Comparison of ENCODE assay signal across 8 cellular contexts in the genomic region with DNA sequence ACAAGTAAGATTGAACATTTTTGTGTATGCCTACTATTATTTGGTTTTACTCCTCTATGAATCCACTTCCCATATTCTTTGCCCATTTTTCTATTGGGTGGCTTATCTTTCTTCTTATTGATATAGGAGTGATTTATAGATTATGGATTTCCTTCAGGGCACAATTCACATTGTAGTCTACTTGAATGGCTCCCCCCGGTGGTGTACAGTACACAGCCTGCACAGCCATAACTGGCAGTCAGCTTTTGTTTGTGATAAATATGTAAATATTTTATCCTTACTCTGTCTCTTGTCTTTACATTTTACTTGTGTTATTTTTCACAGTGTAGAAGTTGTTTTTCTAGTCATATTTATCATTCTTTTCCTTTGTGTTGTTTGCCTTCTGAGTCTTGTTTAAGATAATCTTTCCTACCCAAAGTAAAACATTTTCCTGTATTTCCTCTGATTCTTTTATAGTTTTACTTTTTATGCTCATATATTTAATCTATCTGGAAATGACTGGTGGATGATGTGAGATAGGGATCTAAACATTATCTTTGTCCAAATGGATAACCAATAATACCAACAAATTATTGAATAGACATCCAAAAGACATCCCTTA. TPM values are rescaled to one million over a fixed set of nuclear protein-coding genes. Genes with fewer than 3 reads are reported as not detected.
DNase-seq lines count a peak whose midpoint lies in the region; ATAC-seq and TF ChIP-seq lines count a peak whose summit lies in the region.

No MANE protein-coding gene starts in this region.

- ATAC-seq in activated CD4-positive, CD25-positive, alpha-beta regulatory T cell treated with anti-CD3 and anti-CD28 coated beads, Interleukin-2, amount 50 U/mL, for 24 hours: no peak
- ATAC-seq in HG03565 (IDR thresholded peaks at IDR 0.05; ENCODE audit: unreplicated experiment): no peak

- POLR2A ChIA-PET in SK-N-SH (lab: Yijun Ruan, JAX): no interaction called here

- H3K4me2 ChIP-seq in SK-N-SH: no peak overlapping the region

- CTCF ChIA-PET in SK-N-SH (lab: Yijun Ruan, JAX): interaction anchor here (0.5 to 2.8 kb wide), 8 partner anchors 11 to 188 kb away, joined by 3 to 17 read pairs (median 4); no protein-coding TSS in a partner anchor

- H3K9ac ChIP-seq in SK-N-SH: 0 out of 2 replicates have a peak overlapping the region, but pooled peaks have one; percentile 1

- no peaks in the 10 kb centered on the region for H3K9me3 ChIP-seq in SK-N-SH

- peaks cover 0 to 5% of the 10 kb centered on the region in 2 experiments; a peak in 1 of 4 replicates for H3K4me1 ChIP-seq in SK-N-SH (ENCODE audit: control insufficient read depth in 1 of 2, insufficient read depth in 2 of 2, low read depth in 1 of 2, low read length in 1 of 2)

- H3K79me2 ChIP-seq in SK-N-SH (ENCODE audit: insufficient read depth): no peaks in the 10 kb centered on the region

- TF ChIP-seq CTCF in GM10266 (IDR thresholded peaks at IDR 0.05; ENCODE audit: control insufficient read depth, insufficient read depth, low read depth, missing control alignments) (peak; percentile 46), SK-N-SH (IDR thresholded peaks at IDR 0.05) (peak; percentile 97), epithelial cell of esophagus (IDR thresholded peaks at IDR 0.05; ENCODE audit: insufficient read depth, low read depth, low read length, missing control alignments) (peak; percentile 71)

- DNase-seq in GM10266 (ENCODE audit: extremely low spot score): no peak
- DNase-seq in SK-N-SH: peak; percentile 46
- DNase-seq in epithelial cell of esophagus (ENCODE audit: low read depth): peak; percentile 57
- DNase-seq in stimulated activated CD4-positive, alpha-beta T cell treated with anti-CD3 and anti-CD28 coated beads, Interleukin-15, amount 100 ng/mL, for 48 hours (ENCODE audit: low read depth in 2 of 2): peak; percentile 16 to 35
- no peak for DNase-seq in T1000 (lab: John Stamatoyannopoulos, UW)
- no peak for DNase-seq in GDM1 (lab: John Stamatoyannopoulos, UW)

- no peak overlapping the region; the same call in 1 of the 2 replicates for H2AFZ ChIP-seq in SK-N-SH (ENCODE audit: low read depth)

- no peak overlapping the region for H3K27ac ChIP-seq in SK-N-SH (ENCODE audit: low read depth in 2 of 2, low read length in 1 of 2)

- H3K9me2 ChIP-seq in SK-N-SH: no peaks in the 10 kb centered on the region

- H3K4me3 ChIP-seq in SK-N-SH (ENCODE audit: low read depth in 2 of 2, low read length in 1 of 2): no peak overlapping the region
- H3K4me3 ChIP-seq in epithelial cell of esophagus (ENCODE audit: low read length): no peak overlapping the region

- H3K27me3 ChIP-seq in SK-N-SH (ENCODE audit: insufficient read depth): no peaks in the 10 kb centered on the region

- peak; percentile 57 for TF ChIP-seq RAD21 in SK-N-SH (IDR thresholded peaks at IDR 0.05; ENCODE audit: low read length)

- H3K36me3 ChIP-seq in SK-N-SH (replicated peaks in 1 of 2; ENCODE audit: control insufficient read depth in 1 of 2, insufficient read depth in 2 of 2, low read length in 1 of 2): no peaks in the 10 kb centered on the region

- H4K20me1 ChIP-seq in SK-N-SH (ENCODE audit: insufficient read depth): no peaks in the 10 kb centered on the region

- H3F3A ChIP-seq in SK-N-SH (replicated peaks; ENCODE audit: insufficient read depth): peaks cover 4% of the 10 kb centered on the region

- no peak for TF ChIP-seq EP300 in SK-N-SH (IDR thresholded peaks at IDR 0.05; ENCODE audit: borderline replicate concordance in 1 of 2, low read depth in 1 of 2, low read length in 1 of 2)

- 31% methylated on average over 1 of the region's 1 CpG for WGBS in SK-N-SH (ENCODE audit: low lambda C conversion rate)

TF ChIP-seq in SK-N-SH, 30 proteins besides CTCF, POLR2A, EP300 and RAD21:
- TF ChIP-seq, protein P1, sequence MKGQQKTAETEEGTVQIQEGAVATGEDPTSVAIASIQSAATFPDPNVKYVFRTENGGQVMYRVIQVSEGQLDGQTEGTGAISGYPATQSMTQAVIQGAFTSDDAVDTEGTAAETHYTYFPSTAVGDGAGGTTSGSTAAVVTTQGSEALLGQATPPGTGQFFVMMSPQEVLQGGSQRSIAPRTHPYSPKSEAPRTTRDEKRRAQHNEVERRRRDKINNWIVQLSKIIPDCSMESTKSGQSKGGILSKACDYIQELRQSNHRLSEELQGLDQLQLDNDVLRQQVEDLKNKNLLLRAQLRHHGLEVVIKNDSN (IDR thresholded peaks at IDR 0.05; ENCODE audit: borderline replicate concordance, low read depth): no peak
- TF ChIP-seq SMC3 (IDR thresholded peaks at IDR 0.05; ENCODE audit: low read depth, low read length) (peak; percentile 74), GABPA (IDR thresholded peaks at IDR 0.05; ENCODE audit: low read depth) (no peak)
- TF ChIP-seq, protein P2, sequence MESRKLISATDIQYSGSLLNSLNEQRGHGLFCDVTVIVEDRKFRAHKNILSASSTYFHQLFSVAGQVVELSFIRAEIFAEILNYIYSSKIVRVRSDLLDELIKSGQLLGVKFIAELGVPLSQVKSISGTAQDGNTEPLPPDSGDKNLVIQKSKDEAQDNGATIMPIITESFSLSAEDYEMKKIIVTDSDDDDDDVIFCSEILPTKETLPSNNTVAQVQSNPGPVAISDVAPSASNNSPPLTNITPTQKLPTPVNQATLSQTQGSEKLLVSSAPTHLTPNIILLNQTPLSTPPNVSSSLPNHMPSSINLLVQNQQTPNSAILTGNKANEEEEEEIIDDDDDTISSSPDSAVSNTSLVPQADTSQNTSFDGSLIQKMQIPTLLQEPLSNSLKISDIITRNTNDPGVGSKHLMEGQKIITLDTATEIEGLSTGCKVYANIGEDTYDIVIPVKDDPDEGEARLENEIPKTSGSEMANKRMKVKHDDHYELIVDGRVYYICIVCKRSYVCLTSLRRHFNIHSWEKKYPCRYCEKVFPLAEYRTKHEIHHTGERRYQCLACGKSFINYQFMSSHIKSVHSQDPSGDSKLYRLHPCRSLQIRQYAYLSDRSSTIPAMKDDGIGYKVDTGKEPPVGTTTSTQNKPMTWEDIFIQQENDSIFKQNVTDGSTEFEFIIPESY (IDR thresholded peaks at IDR 0.05; ENCODE audit: borderline replicate concordance, low read depth): no peak

RNA-seq across cellular contexts. Expression of a gene that starts 23.9 kb away (rescaled TPM):
- 299 and 303 TPM in 2 replicates for polyA plus RNA-seq in SK-N-SH (2012; rRNA removed)
- polyA plus RNA-seq in SK-N-SH (2012; cell fraction: cytosol; rRNA removed): 269 and 329 TPM in 2 replicates
- polyA plus RNA-seq in SK-N-SH (2012; cell fraction: nucleus; rRNA removed): 304 and 462 TPM in 2 replicates

Comparison
In these comparisons a context has a peak if more than half of its experiments do, and no peak if none do; other contexts are left out.
1. DNase-seq: peak in SK-N-SH (single experiment), epithelial cell of esophagus (single experiment) and stimulated activated CD4-positive, alpha-beta T cell treated with anti-CD3 and anti-CD28 coated beads, Interleukin-15, amount 100 ng/mL, for 48 hours (2 of 2); none in GM10266 (single experiment), T1000 (single experiment) and GDM1 (single experiment).
2. CTCF ChIP-seq: peak in every context shown above with its lines; median percentile 97 in SK-N-SH; 71 in epithelial cell of esophagus; 46 in GM10266.